Comparison of ENCODE assay signal across 14 cellular contexts in the genomic region with DNA sequence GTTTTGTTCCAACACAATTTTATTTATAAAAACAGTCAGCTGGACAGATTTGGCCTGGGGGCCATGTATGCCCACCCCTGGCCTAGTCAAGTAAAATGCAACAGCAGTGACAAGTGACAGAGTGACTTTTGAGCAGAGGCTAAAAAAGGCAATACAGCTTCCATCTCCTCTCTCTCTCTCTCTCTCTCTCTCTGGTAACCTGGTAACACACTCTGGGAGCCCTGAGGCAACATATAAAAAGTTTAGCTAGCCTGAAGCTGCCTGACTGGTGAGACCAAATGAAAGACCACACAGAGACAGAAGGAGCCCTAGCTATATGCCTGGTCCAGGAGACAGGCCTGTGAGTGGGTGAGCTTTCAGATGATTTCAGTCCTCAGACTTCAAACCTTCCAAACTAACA.
DNase-seq lines count a peak whose midpoint lies in the region; ATAC-seq and TF ChIP-seq lines count a peak whose summit lies in the region.
"Had no signal": no experiment of that assay in that cellular context is flagged by ENCODE, and none has a peak within 500 bp of the region (broad histone marks: within the 10 kb centered on the region; RNA-seq: fewer than 3 reads in every experiment).

No MANE protein-coding gene starts in this region.

- H3K36me3 ChIP-seq in heart left ventricle: peaks cover 0 to 9% (median 0%) of the 10 kb centered on the region in 9 donors
- no peaks in the 10 kb centered on the region for H3K36me3 ChIP-seq in right atrium auricular region

- no peak for TF ChIP-seq CTCF in heart left ventricle (IDR thresholded peaks at IDR 0.05)
- no peak for TF ChIP-seq CTCF in right atrium auricular region (IDR thresholded peaks at IDR 0.05)
- TF ChIP-seq CTCF in GM10248 (IDR thresholded peaks at IDR 0.05; ENCODE audit: control extremely low read depth, extremely low read depth, low read depth, missing control alignments): no peak

- H3K27me3 ChIP-seq in heart left ventricle: no peaks in the 10 kb centered on the region
- no peaks in the 10 kb centered on the region for H3K27me3 ChIP-seq in right atrium auricular region

- peak overlapping the region in 1 of 12 donors; percentile 33 for H3K27ac ChIP-seq in heart left ventricle
- no peak overlapping the region for H3K27ac ChIP-seq in right atrium auricular region
- H3K27ac ChIP-seq: SK-N-MC had no signal

- H3K4me3 ChIP-seq in heart left ventricle (no peak overlapping the region), right atrium auricular region (no peak overlapping the region)
- H3K4me3 ChIP-seq: SK-N-MC had no signal

- ATAC-seq in heart left ventricle (peak; percentile 46 to 79 (median 74)), left ventricle myocardium superior (peak; percentile 79)
- ATAC-seq: PC-3, T-cell had no signal

- DNase-seq in heart left ventricle (no peak), right atrium auricular region (ENCODE audit: low spot score) (no peak), M059J (ENCODE audit: low read depth) (peak; percentile 74), left ventricle myocardium superior (no peak), GM10248 (ENCODE audit: extremely low spot score) (no peak), NCI-H524 (lab: John Stamatoyannopoulos, UW) (no peak), NK-92 (lab: John Stamatoyannopoulos, UW; ENCODE audit: unreplicated experiment) (no peak)
- DNase-seq in activated CD8-positive, alpha-beta memory T cell treated with anti-CD3 and anti-CD28 coated beads for 24 hours: no peak
- DNase-seq: H7, NCI-H2081 treated with DMSO at 0.1 percent for 48 hours, NCI-H345, PC-3, T-cell had no signal

- POLR2A ChIA-PET in GM10248 (lab: Yijun Ruan, JAX): no interaction called here

- intact Hi-C loops in heart left ventricle (cut with DNase I): no loop called here
- intact Hi-C loops in left ventricle myocardium superior (cut with micrococcal nuclease): no loop called here

- peaks cover 0 to 12% (median 3%) of the 10 kb centered on the region in 12 donors for H3K4me1 ChIP-seq in heart left ventricle
- H3K4me1 ChIP-seq in right atrium auricular region: no peaks in the 10 kb centered on the region

- CTCF ChIA-PET in GM10248 (lab: Yijun Ruan, JAX): no interaction called here

- TF ChIP-seq POLR2A in heart left ventricle (IDR thresholded peaks at IDR 0.05): no peak

- H3K9me3 ChIP-seq in heart left ventricle: no peaks in the 10 kb centered on the region
- H3K9me3 ChIP-seq in right atrium auricular region: no peaks in the 10 kb centered on the region
